ENCODE assay signal across 1 cellular context in the genomic region with DNA sequence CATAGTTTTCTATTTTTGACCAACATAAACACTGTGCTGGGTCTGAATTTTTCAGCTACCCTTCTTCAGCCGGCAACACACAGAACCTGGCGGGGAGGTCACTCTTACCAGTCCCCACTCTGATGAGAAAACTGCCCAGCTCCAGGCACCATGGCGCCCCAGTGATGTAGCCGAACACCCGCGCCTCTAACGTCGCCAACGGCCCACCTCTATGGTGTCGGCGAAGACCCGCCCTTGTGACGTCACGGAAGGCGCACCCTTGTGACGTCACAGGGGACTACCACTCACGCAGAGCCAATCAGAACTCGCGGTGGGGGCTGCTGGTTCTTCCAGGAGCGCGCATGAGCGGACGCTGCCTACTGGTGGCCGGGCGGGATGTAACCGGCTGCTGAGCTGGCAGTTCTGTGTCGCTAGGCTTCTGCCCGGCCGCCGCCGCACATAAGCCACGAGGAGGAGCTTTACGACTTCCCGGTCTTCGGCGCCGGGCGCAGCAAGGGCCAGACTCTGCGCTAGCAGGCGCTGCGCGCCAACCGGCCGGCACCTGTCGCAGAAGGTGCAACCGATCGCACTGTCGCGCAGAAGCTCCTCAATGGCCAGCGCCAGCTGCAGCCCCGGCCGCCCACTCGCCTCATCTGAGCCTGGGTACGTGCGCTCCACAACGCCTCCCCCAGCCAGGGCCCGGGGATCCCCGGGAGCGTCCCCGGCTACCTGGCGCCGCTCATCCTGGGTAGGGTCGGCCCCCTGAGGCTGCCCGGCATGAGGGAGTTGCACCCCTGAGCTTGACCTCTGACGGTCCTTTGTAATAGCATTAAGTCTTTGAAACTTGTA.
TF ChIP-seq lines count a peak whose summit lies in the region.
"Not testable (repeated sequence)": the region's sequence is repeated elsewhere in the genome, so short reads cannot be mapped to it uniquely, and the experiment has no call there.

No MANE protein-coding gene starts in this region.

TF ChIP-seq in K562, 482 proteins besides CTCF, POLR2A, EP300 and RAD21 (continued from another document and continues in another):
- TF ChIP-seq, protein P1, sequence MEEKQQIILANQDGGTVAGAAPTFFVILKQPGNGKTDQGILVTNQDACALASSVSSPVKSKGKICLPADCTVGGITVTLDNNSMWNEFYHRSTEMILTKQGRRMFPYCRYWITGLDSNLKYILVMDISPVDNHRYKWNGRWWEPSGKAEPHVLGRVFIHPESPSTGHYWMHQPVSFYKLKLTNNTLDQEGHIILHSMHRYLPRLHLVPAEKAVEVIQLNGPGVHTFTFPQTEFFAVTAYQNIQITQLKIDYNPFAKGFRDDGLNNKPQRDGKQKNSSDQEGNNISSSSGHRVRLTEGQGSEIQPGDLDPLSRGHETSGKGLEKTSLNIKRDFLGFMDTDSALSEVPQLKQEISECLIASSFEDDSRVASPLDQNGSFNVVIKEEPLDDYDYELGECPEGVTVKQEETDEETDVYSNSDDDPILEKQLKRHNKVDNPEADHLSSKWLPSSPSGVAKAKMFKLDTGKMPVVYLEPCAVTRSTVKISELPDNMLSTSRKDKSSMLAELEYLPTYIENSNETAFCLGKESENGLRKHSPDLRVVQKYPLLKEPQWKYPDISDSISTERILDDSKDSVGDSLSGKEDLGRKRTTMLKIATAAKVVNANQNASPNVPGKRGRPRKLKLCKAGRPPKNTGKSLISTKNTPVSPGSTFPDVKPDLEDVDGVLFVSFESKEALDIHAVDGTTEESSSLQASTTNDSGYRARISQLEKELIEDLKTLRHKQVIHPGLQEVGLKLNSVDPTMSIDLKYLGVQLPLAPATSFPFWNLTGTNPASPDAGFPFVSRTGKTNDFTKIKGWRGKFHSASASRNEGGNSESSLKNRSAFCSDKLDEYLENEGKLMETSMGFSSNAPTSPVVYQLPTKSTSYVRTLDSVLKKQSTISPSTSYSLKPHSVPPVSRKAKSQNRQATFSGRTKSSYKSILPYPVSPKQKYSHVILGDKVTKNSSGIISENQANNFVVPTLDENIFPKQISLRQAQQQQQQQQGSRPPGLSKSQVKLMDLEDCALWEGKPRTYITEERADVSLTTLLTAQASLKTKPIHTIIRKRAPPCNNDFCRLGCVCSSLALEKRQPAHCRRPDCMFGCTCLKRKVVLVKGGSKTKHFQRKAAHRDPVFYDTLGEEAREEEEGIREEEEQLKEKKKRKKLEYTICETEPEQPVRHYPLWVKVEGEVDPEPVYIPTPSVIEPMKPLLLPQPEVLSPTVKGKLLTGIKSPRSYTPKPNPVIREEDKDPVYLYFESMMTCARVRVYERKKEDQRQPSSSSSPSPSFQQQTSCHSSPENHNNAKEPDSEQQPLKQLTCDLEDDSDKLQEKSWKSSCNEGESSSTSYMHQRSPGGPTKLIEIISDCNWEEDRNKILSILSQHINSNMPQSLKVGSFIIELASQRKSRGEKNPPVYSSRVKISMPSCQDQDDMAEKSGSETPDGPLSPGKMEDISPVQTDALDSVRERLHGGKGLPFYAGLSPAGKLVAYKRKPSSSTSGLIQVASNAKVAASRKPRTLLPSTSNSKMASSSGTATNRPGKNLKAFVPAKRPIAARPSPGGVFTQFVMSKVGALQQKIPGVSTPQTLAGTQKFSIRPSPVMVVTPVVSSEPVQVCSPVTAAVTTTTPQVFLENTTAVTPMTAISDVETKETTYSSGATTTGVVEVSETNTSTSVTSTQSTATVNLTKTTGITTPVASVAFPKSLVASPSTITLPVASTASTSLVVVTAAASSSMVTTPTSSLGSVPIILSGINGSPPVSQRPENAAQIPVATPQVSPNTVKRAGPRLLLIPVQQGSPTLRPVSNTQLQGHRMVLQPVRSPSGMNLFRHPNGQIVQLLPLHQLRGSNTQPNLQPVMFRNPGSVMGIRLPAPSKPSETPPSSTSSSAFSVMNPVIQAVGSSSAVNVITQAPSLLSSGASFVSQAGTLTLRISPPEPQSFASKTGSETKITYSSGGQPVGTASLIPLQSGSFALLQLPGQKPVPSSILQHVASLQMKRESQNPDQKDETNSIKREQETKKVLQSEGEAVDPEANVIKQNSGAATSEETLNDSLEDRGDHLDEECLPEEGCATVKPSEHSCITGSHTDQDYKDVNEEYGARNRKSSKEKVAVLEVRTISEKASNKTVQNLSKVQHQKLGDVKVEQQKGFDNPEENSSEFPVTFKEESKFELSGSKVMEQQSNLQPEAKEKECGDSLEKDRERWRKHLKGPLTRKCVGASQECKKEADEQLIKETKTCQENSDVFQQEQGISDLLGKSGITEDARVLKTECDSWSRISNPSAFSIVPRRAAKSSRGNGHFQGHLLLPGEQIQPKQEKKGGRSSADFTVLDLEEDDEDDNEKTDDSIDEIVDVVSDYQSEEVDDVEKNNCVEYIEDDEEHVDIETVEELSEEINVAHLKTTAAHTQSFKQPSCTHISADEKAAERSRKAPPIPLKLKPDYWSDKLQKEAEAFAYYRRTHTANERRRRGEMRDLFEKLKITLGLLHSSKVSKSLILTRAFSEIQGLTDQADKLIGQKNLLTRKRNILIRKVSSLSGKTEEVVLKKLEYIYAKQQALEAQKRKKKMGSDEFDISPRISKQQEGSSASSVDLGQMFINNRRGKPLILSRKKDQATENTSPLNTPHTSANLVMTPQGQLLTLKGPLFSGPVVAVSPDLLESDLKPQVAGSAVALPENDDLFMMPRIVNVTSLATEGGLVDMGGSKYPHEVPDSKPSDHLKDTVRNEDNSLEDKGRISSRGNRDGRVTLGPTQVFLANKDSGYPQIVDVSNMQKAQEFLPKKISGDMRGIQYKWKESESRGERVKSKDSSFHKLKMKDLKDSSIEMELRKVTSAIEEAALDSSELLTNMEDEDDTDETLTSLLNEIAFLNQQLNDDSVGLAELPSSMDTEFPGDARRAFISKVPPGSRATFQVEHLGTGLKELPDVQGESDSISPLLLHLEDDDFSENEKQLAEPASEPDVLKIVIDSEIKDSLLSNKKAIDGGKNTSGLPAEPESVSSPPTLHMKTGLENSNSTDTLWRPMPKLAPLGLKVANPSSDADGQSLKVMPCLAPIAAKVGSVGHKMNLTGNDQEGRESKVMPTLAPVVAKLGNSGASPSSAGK (IDR thresholded peaks at IDR 0.05): peak; percentile 90
- peak; percentile 46 for TF ChIP-seq DACH1 (IDR thresholded peaks at IDR 0.05; ENCODE audit: partially characterized antibody)
- 0 out of 2 replicates have a peak, but pooled peaks have one; percentile 20 for TF ChIP-seq ZSCAN29 (IDR thresholded peaks at IDR 0.05)
- peak; percentile 87 for TF ChIP-seq JUND (IDR thresholded peaks at IDR 0.05; ENCODE audit: borderline replicate concordance, low read depth, low read length)
- peak; percentile 73; the same call in 1 of the 3 replicates for TF ChIP-seq JUND (tag; IDR thresholded peaks at IDR 0.05; ENCODE audit: borderline replicate concordance, low read depth, low read length)
- peak; percentile 89 for TF ChIP-seq RBFOX2 (IDR thresholded peaks at IDR 0.05; ENCODE audit: low read depth, low read length)
- TF ChIP-seq ZBTB11 (CRISPR knock-in tag; IDR thresholded peaks at IDR 0.05): peak in 1 of 3 experiments; percentile 76; a peak in 2 of 6 replicates
- peak; percentile 82 for TF ChIP-seq JUN (IDR thresholded peaks at IDR 0.05; ENCODE audit: borderline replicate concordance, low read depth, low read length)
- TF ChIP-seq JUN (CRISPR knock-in tag; IDR thresholded peaks at IDR 0.05; ENCODE audit: borderline replicate concordance): not testable (repeated sequence)
- TF ChIP-seq AFF1 (IDR thresholded peaks at IDR 0.05; ENCODE audit: low read depth in 1 of 2, partially characterized antibody in 2 of 2): peak in 1 of 2 experiments; percentile 72
- peak; percentile 87 for TF ChIP-seq DIDO1 (tag; IDR thresholded peaks at IDR 0.05; ENCODE audit: low read depth)
- 0 out of 2 replicates have a peak, but pooled peaks have one; percentile 37 for TF ChIP-seq HINFP (tag; conservative IDR thresholded peaks at IDR 0.05; ENCODE audit: low read depth)
- TF ChIP-seq ZNF316 (IDR thresholded peaks at IDR 0.05): peak; percentile 98
- TF ChIP-seq BCOR (IDR thresholded peaks at IDR 0.05): 0 out of 2 replicates have a peak, but pooled peaks have one; percentile 11
- TF ChIP-seq, protein P2, sequence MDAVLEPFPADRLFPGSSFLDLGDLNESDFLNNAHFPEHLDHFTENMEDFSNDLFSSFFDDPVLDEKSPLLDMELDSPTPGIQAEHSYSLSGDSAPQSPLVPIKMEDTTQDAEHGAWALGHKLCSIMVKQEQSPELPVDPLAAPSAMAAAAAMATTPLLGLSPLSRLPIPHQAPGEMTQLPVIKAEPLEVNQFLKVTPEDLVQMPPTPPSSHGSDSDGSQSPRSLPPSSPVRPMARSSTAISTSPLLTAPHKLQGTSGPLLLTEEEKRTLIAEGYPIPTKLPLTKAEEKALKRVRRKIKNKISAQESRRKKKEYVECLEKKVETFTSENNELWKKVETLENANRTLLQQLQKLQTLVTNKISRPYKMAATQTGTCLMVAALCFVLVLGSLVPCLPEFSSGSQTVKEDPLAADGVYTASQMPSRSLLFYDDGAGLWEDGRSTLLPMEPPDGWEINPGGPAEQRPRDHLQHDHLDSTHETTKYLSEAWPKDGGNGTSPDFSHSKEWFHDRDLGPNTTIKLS (IDR thresholded peaks at IDR 0.05; ENCODE audit: borderline replicate concordance, low read depth): peak; percentile 100
- peak; percentile 70; the same call in 1 of the 2 replicates for TF ChIP-seq ZBTB2 (IDR thresholded peaks at IDR 0.05)
- TF ChIP-seq KAT7 (CRISPR knock-in tag; IDR thresholded peaks at IDR 0.05; ENCODE audit: borderline replicate concordance): peak; percentile 79; the same call in 1 of the 2 replicates
